ENCODE assay signal across 1 cellular context in genomic region chr4:3392319-3392718, GRCh38.
TF ChIP-seq lines count a peak whose summit lies in the region.

No MANE protein-coding gene starts in this region.

TF ChIP-seq in neural cell, 6 proteins besides CTCF, POLR2A, EP300 and RAD21 (continued from another document):
- peak; percentile 87 for TF ChIP-seq REST (IDR thresholded peaks at IDR 0.05; ENCODE audit: borderline replicate concordance)
- TF ChIP-seq MXI1 (conservative IDR thresholded peaks at IDR 0.05; ENCODE audit: poor library complexity, severe bottlenecking): peak; percentile 74
TF ChIP-seq in neural cell: peak in this region for 4.
